1 cellular context compared by ENCODE assay signal in genomic region chr6:12482386-12482785, GRCh38.
TF ChIP-seq lines count a peak whose summit lies in the region.

No MANE protein-coding gene starts in this region.

TF ChIP-seq in GM23338, 12 proteins besides CTCF, POLR2A, EP300 and RAD21 (continued from another document):
- TF ChIP-seq ZNF462 (CRISPR knock-in tag; IDR thresholded peaks at IDR 0.05) (no peak), ETS1 (IDR thresholded peaks at IDR 0.05) (no peak), CREB1 (CRISPR knock-in tag; IDR thresholded peaks at IDR 0.05; ENCODE audit: low read depth) (no peak), EZH2phosphoT487 (IDR thresholded peaks at IDR 0.05; ENCODE audit: unreplicated experiment) (no peak), JUNB (IDR thresholded peaks at IDR 0.05; ENCODE audit: unreplicated experiment) (no peak), EZH2 (IDR thresholded peaks at IDR 0.05; ENCODE audit: low read depth, unreplicated experiment) (no peak), ZNF331 (CRISPR knock-in tag; IDR thresholded peaks at IDR 0.05; ENCODE audit: low read depth) (no peak)
TF ChIP-seq in GM23338: peak in this region for 0.
